In the genomic region with DNA sequence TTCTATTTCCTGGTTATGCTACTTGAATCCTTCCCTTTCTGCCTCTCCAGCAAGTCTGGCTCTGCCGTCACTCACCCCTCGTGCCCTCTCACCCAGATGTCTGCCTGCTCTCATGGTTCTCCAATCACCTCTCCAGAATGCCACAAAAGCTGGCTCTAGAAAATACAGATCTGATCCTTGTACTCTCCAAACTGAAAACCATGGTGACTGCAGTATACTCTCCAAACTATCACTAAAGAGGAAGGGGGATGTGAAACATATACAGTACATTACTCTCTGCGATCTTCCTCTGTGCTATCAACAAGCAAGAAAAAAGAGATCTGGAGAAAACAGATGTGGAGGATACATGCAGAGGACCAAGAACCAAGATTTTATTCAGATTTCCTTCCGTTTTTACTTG, we compare ENCODE assay signal across 8 cellular contexts.
DNase-seq lines count a peak whose midpoint lies in the region; ATAC-seq and TF ChIP-seq lines count a peak whose summit lies in the region.

No MANE protein-coding gene starts in this region.

- H3K4me1 ChIP-seq in breast epithelium = no peaks in the 10 kb centered on the region
- peaks cover 47% of the 10 kb centered on the region for H3K4me1 ChIP-seq in KMS-11 (ENCODE audit: low read depth, poor library complexity, severe bottlenecking)
- H3K4me1 ChIP-seq in fibroblast of lung (ENCODE audit: control insufficient read depth, extremely low read depth, insufficient read depth, low read length) = peaks cover 15% of the 10 kb centered on the region
- H3K4me1 ChIP-seq in upper lobe of right lung = peaks cover 39% of the 10 kb centered on the region

- H3K27me3 ChIP-seq in breast epithelium (no peaks in the 10 kb centered on the region), KMS-11 (ENCODE audit: insufficient read depth, low read depth) (no peaks in the 10 kb centered on the region), fibroblast of lung (ENCODE audit: control insufficient read depth, insufficient read depth, low read length) (no peaks in the 10 kb centered on the region), upper lobe of right lung (no peaks in the 10 kb centered on the region)

- H3K79me2 ChIP-seq in KMS-11 (ENCODE audit: insufficient read depth, low read depth) (no peaks in the 10 kb centered on the region; the same call in 1 of the 2 replicates), fibroblast of lung (ENCODE audit: control insufficient read depth, insufficient read depth, low read length) (peaks cover 3% of the 10 kb centered on the region)

- peaks cover 33% of the 10 kb centered on the region for H3K4me1 Mint-ChIP-seq in MCF 10A (ENCODE audit: insufficient read depth, unreplicated experiment)

- TF ChIP-seq CTCF in MCF 10A (IDR thresholded peaks at IDR 0.05; ENCODE audit: unreplicated experiment) (no peak), breast epithelium (IDR thresholded peaks at IDR 0.05) (no peak), KMS-11 (conservative IDR thresholded peaks at IDR 0.05; ENCODE audit: low read depth, low read length) (no peak), fibroblast of lung (conservative IDR thresholded peaks at IDR 0.05 in 1 of 2, IDR thresholded peaks at IDR 0.05 in 1 of 2; ENCODE audit: low read depth in 1 of 2, low read length in 2 of 2) (no peak), upper lobe of right lung (IDR thresholded peaks at IDR 0.05) (no peak)

- H3K9ac ChIP-seq in KMS-11 (no peak overlapping the region), fibroblast of lung (ENCODE audit: insufficient read depth, low read length) (no peak overlapping the region)

- POLR2A ChIA-PET in MCF 10A (lab: Yijun Ruan, JAX) = interaction anchor here (1.4 to 1.9 kb wide), 2 partner anchors 11 to 92 kb away, joined by 5 to 10 read pairs; no protein-coding TSS in a partner anchor

- H3K9me3 ChIP-seq in breast epithelium (no peaks in the 10 kb centered on the region), fibroblast of lung (ENCODE audit: control insufficient read depth, insufficient read depth, low read depth, low read length) (no peaks in the 10 kb centered on the region), upper lobe of right lung (no peaks in the 10 kb centered on the region)

- no peaks in the 10 kb centered on the region for H3K27me3 Mint-ChIP-seq in MCF 10A (ENCODE audit: insufficient read depth, unreplicated experiment)

- no peak for TF ChIP-seq POLR2A in breast epithelium (IDR thresholded peaks at IDR 0.05)

- peak; percentile 88 for ATAC-seq in upper lobe of right lung

- H3K36me3 Mint-ChIP-seq in MCF 10A (ENCODE audit: insufficient read depth, unreplicated experiment) = peaks cover 6% of the 10 kb centered on the region

- no TSS peak for BruUV-seq in MCF 10A (replicated peaks; lab: Mats Ljungman, UMichigan)

- CTCF ChIA-PET in MCF 10A (lab: Yijun Ruan, JAX) = interaction anchor here (0.9 kb wide), 1 partner anchor 17 kb away, joined by 3 read pairs; no protein-coding TSS in a partner anchor

- DNase-seq in MCF 10A (ENCODE audit: unreplicated experiment) (no peak), breast epithelium (ENCODE audit: low spot score in 2 of 2) (no peak), fibroblast of lung (ENCODE audit: low read depth in 2 of 2) (no peak), upper lobe of right lung (peak; percentile 78), NCI-H748 (lab: John Stamatoyannopoulos, UW; ENCODE audit: unreplicated experiment) (no peak), NCI-H2227 (lab: John Stamatoyannopoulos, UW; ENCODE audit: unreplicated experiment) (no peak), HuH-7.5 (ENCODE audit: low spot score) (no peak)

- H3K4me2 ChIP-seq in KMS-11 = peak overlapping the region; percentile 85; the same call in 1 of the 2 replicates
- H3K4me2 ChIP-seq in fibroblast of lung (ENCODE audit: extremely low read depth, insufficient read depth, low read length) = peak overlapping the region; percentile 45

- H3K4me3 ChIP-seq in breast epithelium = no peak overlapping the region
- H3K4me3 ChIP-seq in KMS-11 (IDR thresholded peaks at IDR 0.05; ENCODE audit: insufficient read depth, low read depth, low read length) = no peak overlapping the region
- no peak overlapping the region for H3K4me3 ChIP-seq in fibroblast of lung (replicated peaks in 1 of 4; ENCODE audit: control extremely low read depth in 1 of 4, insufficient read depth in 1 of 4, low read depth in 3 of 4, low read length in 4 of 4)
- H3K4me3 ChIP-seq in upper lobe of right lung = no peak overlapping the region

- peaks cover 7% of the 10 kb centered on the region for H3K9me3 Mint-ChIP-seq in MCF 10A (ENCODE audit: unreplicated experiment)

- H2AFZ ChIP-seq in KMS-11 (ENCODE audit: low read depth) (no peak overlapping the region), fibroblast of lung (ENCODE audit: low read length) (no peak overlapping the region)

- peak overlapping the region; percentile 63 for H3K27ac Mint-ChIP-seq in MCF 10A (ENCODE audit: low read depth, unreplicated experiment)

- no peak overlapping the region for H3K4me3 Mint-ChIP-seq in MCF 10A (ENCODE audit: unreplicated experiment)

- intact Hi-C loops in MCF 10A (cut with micrococcal nuclease) (no loop called here), breast epithelium (cut with DNase I; ENCODE audit: low total_unique reads) (no loop called here), upper lobe of right lung (cut with DNase I) (no loop called here)

- H3K36me3 ChIP-seq in breast epithelium (no peaks in the 10 kb centered on the region), KMS-11 (ENCODE audit: insufficient read depth) (no peaks in the 10 kb centered on the region), fibroblast of lung (ENCODE audit: control insufficient read depth, insufficient read depth, low read length) (no peaks in the 10 kb centered on the region), upper lobe of right lung (no peaks in the 10 kb centered on the region)

- H4K20me1 ChIP-seq in KMS-11 (ENCODE audit: insufficient read depth) = no peaks in the 10 kb centered on the region
- no peaks in the 10 kb centered on the region for H4K20me1 ChIP-seq in fibroblast of lung (ENCODE audit: control insufficient read depth, extremely low read depth, insufficient read depth, low read length)

- H3K27ac ChIP-seq in breast epithelium = no peak overlapping the region
- H3K27ac ChIP-seq in KMS-11 = peak overlapping the region; percentile 63
- no peak overlapping the region for H3K27ac ChIP-seq in fibroblast of lung (ENCODE audit: insufficient read depth, low read length)
- no peak overlapping the region for H3K27ac ChIP-seq in upper lobe of right lung
